1 cellular context compared by ENCODE assay signal in the genomic region with DNA sequence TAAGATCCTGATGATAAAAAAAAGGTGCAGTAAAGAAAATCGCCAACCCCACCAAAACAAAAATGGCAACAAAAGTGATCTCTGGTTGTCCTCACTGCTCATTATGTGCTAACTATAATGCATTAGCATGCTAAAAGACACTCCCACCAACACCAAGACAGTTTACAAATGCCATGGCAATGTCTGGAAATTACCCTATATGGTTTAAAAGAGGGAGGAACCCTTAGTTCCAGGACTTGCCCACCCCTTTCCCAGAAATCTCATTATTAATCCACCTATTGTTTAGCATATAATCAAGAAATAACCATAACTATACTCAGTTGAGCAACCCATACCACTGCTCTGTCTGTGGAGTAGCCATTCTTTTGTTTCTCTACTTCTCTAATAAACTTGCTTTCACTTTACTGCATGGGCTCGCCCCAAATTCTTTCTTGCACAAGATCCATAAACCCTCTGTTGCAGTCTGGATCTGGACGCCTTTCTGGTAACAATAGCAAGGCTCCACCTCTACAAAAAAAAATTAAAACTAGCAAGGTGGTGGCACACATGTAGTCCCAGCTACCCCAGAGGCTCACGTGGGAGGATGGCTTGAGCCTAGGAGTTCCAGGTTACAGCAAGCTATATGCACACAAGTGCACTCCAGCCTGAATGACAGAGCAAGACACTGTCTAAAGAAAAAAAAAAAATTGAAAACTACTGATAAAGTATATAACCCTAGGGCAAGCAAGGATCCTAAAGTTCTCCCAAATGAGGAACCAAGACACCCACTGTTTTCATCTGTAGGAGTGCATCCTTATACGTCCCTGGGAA.
A peak's percentile ranks its signal among the peaks of the same experiment; 100 is the strongest.
TF ChIP-seq lines count a peak whose summit lies in the region.

No MANE protein-coding gene starts in this region.

TF ChIP-seq in H1, 55 proteins besides CTCF, POLR2A, EP300 and RAD21 (continued from another document):
- TF ChIP-seq, protein P1, sequence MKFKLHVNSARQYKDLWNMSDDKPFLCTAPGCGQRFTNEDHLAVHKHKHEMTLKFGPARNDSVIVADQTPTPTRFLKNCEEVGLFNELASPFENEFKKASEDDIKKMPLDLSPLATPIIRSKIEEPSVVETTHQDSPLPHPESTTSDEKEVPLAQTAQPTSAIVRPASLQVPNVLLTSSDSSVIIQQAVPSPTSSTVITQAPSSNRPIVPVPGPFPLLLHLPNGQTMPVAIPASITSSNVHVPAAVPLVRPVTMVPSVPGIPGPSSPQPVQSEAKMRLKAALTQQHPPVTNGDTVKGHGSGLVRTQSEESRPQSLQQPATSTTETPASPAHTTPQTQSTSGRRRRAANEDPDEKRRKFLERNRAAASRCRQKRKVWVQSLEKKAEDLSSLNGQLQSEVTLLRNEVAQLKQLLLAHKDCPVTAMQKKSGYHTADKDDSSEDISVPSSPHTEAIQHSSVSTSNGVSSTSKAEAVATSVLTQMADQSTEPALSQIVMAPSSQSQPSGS (IDR thresholded peaks at IDR 0.05; ENCODE audit: low read length) = no peak
- TF ChIP-seq CHD1 (IDR thresholded peaks at IDR 0.05; ENCODE audit: low read depth, low read length) (no peak), SP2 (IDR thresholded peaks at IDR 0.05; ENCODE audit: low read length) (no peak), TBP (IDR thresholded peaks at IDR 0.05; ENCODE audit: low read depth, low read length) (0 out of 2 replicates have a peak, but pooled peaks have one; percentile 26), TAF7 (optimal IDR thresholded peaks at IDR 0.05; ENCODE audit: borderline replicate concordance, low read depth, low read length) (peak; percentile 79), GTF2F1 (IDR thresholded peaks at IDR 0.05; ENCODE audit: borderline replicate concordance, low read depth, low read length) (peak; percentile 53; the same call in 1 of the 2 replicates)
